Comparison of ENCODE assay signal across 8 cellular contexts in genomic region chr12:52879394-52880351, GRCh38. TPM values are rescaled to one million over a fixed set of nuclear protein-coding genes. Genes with fewer than 3 reads are reported as not detected.
DNase-seq lines count a peak whose midpoint lies in the region; ATAC-seq and TF ChIP-seq lines count a peak whose summit lies in the region.

No MANE protein-coding gene starts in this region.

- H3K27me3 ChIP-seq in heart right ventricle: peaks cover 0 to 25% (median 17%) of the 10 kb centered on the region in 7 donors
- peaks cover 0 to 14% (median 0%) of the 10 kb centered on the region in 3 donors for H3K27me3 ChIP-seq in psoas muscle (ENCODE audit: insufficient read depth in 3 of 3, low read length in 2 of 3)
- H3K27me3 ChIP-seq in vagina: no peaks in the 10 kb centered on the region

- no peak for TF ChIP-seq POLR2A in vagina (IDR thresholded peaks at IDR 0.05)

- no peaks in the 10 kb centered on the region for H3K36me3 ChIP-seq in heart right ventricle
- H3K36me3 ChIP-seq in psoas muscle (ENCODE audit: insufficient read depth in 1 of 2, low read depth in 1 of 2): no peaks in the 10 kb centered on the region
- no peaks in the 10 kb centered on the region for H3K36me3 ChIP-seq in vagina

- H3K4me3 ChIP-seq in AG09309 (ENCODE audit: control insufficient read depth, low read depth, low read length) (peak overlapping the region; percentile 24), heart right ventricle (peak overlapping the region in 8 of 10 donors; percentile 4 to 36 (median 24)), psoas muscle (peak overlapping the region; percentile 33), vagina (peak overlapping the region; percentile 25 to 35)

- peak overlapping the region; percentile 67 for H3K4me3 Mint-ChIP-seq in T-helper 1 cell treated with Interleukin-12 subunit alpha and Interleukin-12 subunit beta and Interleukin-4 antibody, amounts not matched to agents 30 μg/mL and 1 μg/mL, for 36 hours

- peak; percentile 72 for ATAC-seq in GM21529 (IDR thresholded peaks at IDR 0.05; ENCODE audit: unreplicated experiment)
- ATAC-seq in heart right ventricle: peak; percentile 85 to 93 (median 90)
- peak; percentile 80 to 90 (median 84) for ATAC-seq in psoas muscle

- no peaks in the 10 kb centered on the region for H3K36me3 Mint-ChIP-seq in T-helper 1 cell treated with Interleukin-12 subunit alpha and Interleukin-12 subunit beta and Interleukin-4 antibody, amounts not matched to agents 30 μg/mL and 1 μg/mL, for 36 hours (ENCODE audit: low read depth)

- 8 to 10% methylated on average over 33 to 38 of the region's 38 CpGs for WGBS in heart right ventricle, 2 donors
- 6 to 10% (median 9%) methylated on average over 33 to 38 of the region's 38 CpGs for WGBS in psoas muscle, 3 donors

- peaks cover 6% of the 10 kb centered on the region for H3K4me1 Mint-ChIP-seq in T-helper 1 cell treated with Interleukin-12 subunit alpha and Interleukin-12 subunit beta and Interleukin-4 antibody, amounts not matched to agents 30 μg/mL and 1 μg/mL, for 36 hours (ENCODE audit: low read depth)

- peak; percentile 63 for DNase-seq in AG09309 (ENCODE audit: low read depth)
- DNase-seq in NCI-H1694 (lab: John Stamatoyannopoulos, UW): peak; percentile 98
- peak; percentile 83 for DNase-seq in amniotic epithelial cell (ENCODE audit: low read depth)
- peak; percentile 76 to 89 for DNase-seq in heart right ventricle
- peak; percentile 66 to 79 for DNase-seq in psoas muscle
- DNase-seq in vagina (ENCODE audit: extremely low spot score in 2 of 2): no peak

- H3K9me3 ChIP-seq in heart right ventricle: no peaks in the 10 kb centered on the region
- H3K9me3 ChIP-seq in psoas muscle: no peaks in the 10 kb centered on the region
- H3K9me3 ChIP-seq in vagina: no peaks in the 10 kb centered on the region

- intact Hi-C loops in heart right ventricle (cut with DNase I) (loop anchor here (1.0 to 10.0 kb wide), 10 partner anchors 296 to 727 kb away; no protein-coding TSS in a partner anchor), psoas muscle (cut with DNase I) (loop anchor here (1.0 to 10.0 kb wide), 6 partner anchors 295 to 723 kb away; no protein-coding TSS in a partner anchor), vagina (cut with DNase I) (loop anchor here (5.0 to 10.0 kb wide), 2 partner anchors 297 to 505 kb away; no protein-coding TSS in a partner anchor)

- H3K27ac ChIP-seq in heart right ventricle (no peak overlapping the region), psoas muscle (no peak overlapping the region), vagina (peak overlapping the region; percentile 88)

- H3K27ac Mint-ChIP-seq in T-helper 1 cell treated with Interleukin-12 subunit alpha and Interleukin-12 subunit beta and Interleukin-4 antibody, amounts not matched to agents 30 μg/mL and 1 μg/mL, for 36 hours: no peak overlapping the region

- TF ChIP-seq CTCF in AG09309 (IDR thresholded peaks at IDR 0.05; ENCODE audit: control insufficient read depth, insufficient read depth, low read depth, low read length, missing control alignments) (peak; percentile 93), heart right ventricle (IDR thresholded peaks at IDR 0.05) (peak; percentile 58 to 77 (median 65)), psoas muscle (IDR thresholded peaks at IDR 0.05) (peak; percentile 80), vagina (IDR thresholded peaks at IDR 0.05) (peak; percentile 77 to 84 (median 80))

- H3K27me3 Mint-ChIP-seq in T-helper 1 cell treated with Interleukin-12 subunit alpha and Interleukin-12 subunit beta and Interleukin-4 antibody, amounts not matched to agents 30 μg/mL and 1 μg/mL, for 36 hours (ENCODE audit: low read depth): peaks cover 15% of the 10 kb centered on the region

- H3K4me1 ChIP-seq in heart right ventricle: peaks cover 0 to 20% (median 12%) of the 10 kb centered on the region in 9 donors
- H3K4me1 ChIP-seq in psoas muscle: peaks cover 4% of the 10 kb centered on the region
- H3K4me1 ChIP-seq in vagina: peaks cover 45% of the 10 kb centered on the region

- no peaks in the 10 kb centered on the region for H3K9me3 Mint-ChIP-seq in T-helper 1 cell treated with Interleukin-12 subunit alpha and Interleukin-12 subunit beta and Interleukin-4 antibody, amounts not matched to agents 30 μg/mL and 1 μg/mL, for 36 hours

RNA-seq across cellular contexts. Expression of gene KRT8, which starts 25.2 kb away (rescaled TPM):
- total RNA-seq in heart right ventricle: 100 to 1,000 TPM in 6 of 10 donors, 10 to 100 TPM in 4; 52.1 to 150 (median 109) TPM
- polyA plus RNA-seq in heart right ventricle: 100 to 1,000 TPM; 153 to 161 TPM
- total RNA-seq in psoas muscle: 1 to 10 TPM in 1 of 4 donors, under 1 TPM in 3; 0.54 to 1.3 (median 0.75) TPM
- polyA plus RNA-seq in psoas muscle: 1 to 10 TPM in 2 of 3 donors, under 1 TPM in 1; 0.59 to 1.2 (median 1.2) TPM
- 22.8 TPM for total RNA-seq in vagina

RNA-seq across cellular contexts. Expression of gene KRT78, which starts 30.9 kb away (rescaled TPM):
- total RNA-seq in heart right ventricle (not detected), psoas muscle (not detected), vagina (89.1 TPM)
- polyA plus RNA-seq in heart right ventricle (under 1 TPM in 1 of 2 donors, not detected in 1; 0.07 TPM), psoas muscle (under 1 TPM in 1 of 3 donors, not detected in 2; 0.04 TPM)

RNA-seq across cellular contexts. Expression of gene KRT79, which starts 45.6 kb away (rescaled TPM):
- total RNA-seq in heart right ventricle (not detected), psoas muscle (not detected), vagina (1.7 TPM)
- polyA plus RNA-seq in heart right ventricle (under 1 TPM in 1 of 2 donors, not detected in 1; 0.30 TPM), psoas muscle (under 1 TPM in 2 of 3 donors, not detected in 1; 0.03 to 0.05 TPM)

Comparison
In these comparisons a context has a peak if more than half of its experiments do, and no peak if none do; other contexts are left out.
1. DNase-seq: peak in AG09309 (single experiment), NCI-H1694 (single experiment), amniotic epithelial cell (single experiment), heart right ventricle (2 of 2) and psoas muscle (2 of 2); none in vagina (0 of 2).
2. RNA of gene KRT8, which starts 25.2 kb away (total RNA-seq): 52.1 to 150 TPM in heart right ventricle and 22.8 TPM in vagina (single experiment); 0.54 to 1.3 TPM in psoas muscle; every median in the first group is over 10 times any median in the second.
3. RNA of gene KRT78, which starts 30.9 kb away (total RNA-seq): 89.1 TPM in vagina (single experiment); not detected in heart right ventricle and not detected in psoas muscle; every median in the first group is over 10 times any median in the second.
4. Peak in every context shown above with its lines, with median percentiles within 50 percentile points of each other: H3K4me3 ChIP-seq, CTCF ChIP-seq and ATAC-seq.